1 cellular context compared by ENCODE assay signal in the genomic region with DNA sequence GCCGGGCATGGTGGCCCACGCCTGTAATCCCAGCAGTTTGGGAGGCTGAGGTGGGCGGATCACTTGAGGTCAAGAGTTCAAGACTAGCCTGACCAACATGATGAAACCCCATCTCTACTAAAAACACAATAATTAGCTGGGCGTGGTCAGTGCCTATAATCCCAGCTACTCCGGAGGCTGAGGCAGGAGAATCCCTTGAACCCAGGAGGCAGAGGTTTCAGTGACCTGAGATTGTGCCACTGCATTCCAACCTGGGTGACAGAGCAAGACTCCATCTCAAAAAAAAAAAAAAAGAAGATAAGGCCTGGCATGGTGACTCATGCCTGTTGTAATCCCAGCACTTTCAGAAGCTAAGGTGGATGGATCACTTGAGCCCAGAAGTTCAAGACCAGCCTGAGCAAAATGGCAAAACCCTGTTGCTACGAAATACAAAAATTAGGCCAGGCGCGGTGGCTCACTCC.
TF ChIP-seq lines count a peak whose summit lies in the region.

No MANE protein-coding gene starts in this region.

TF ChIP-seq in HEK293, 187 proteins besides CTCF, POLR2A, EP300 and RAD21 (continued from another document):
- TF ChIP-seq KLF1 (tag by site-specific recombination; IDR thresholded peaks at IDR 0.05): peak; percentile 72
- TF ChIP-seq EGR2 (tag by site-specific recombination; IDR thresholded peaks at IDR 0.05; ENCODE audit: low read depth): peak; percentile 77
- TF ChIP-seq ZNF629 (tag by site-specific recombination; IDR thresholded peaks at IDR 0.05): peak; percentile 39; the same call in 1 of the 2 replicates
- TF ChIP-seq SP3 (tag by site-specific recombination; IDR thresholded peaks at IDR 0.05): 0 out of 2 replicates have a peak, but pooled peaks have one; percentile 10
- peak; percentile 36; the same call in 1 of the 2 replicates for TF ChIP-seq KLF9 (tag by site-specific recombination; IDR thresholded peaks at IDR 0.05; ENCODE audit: low read depth)
- TF ChIP-seq SCRT2 (tag by site-specific recombination; IDR thresholded peaks at IDR 0.05): peak; percentile 42; the same call in 1 of the 2 replicates
- peak; percentile 78 for TF ChIP-seq ZNF394 (tag by site-specific recombination; IDR thresholded peaks at IDR 0.05; ENCODE audit: borderline replicate concordance)
- TF ChIP-seq KLF7 (tag by site-specific recombination; IDR thresholded peaks at IDR 0.05; ENCODE audit: borderline replicate concordance): peak; percentile 40; the same call in 1 of the 2 replicates
